Comparison of ENCODE assay signal across 13 cellular contexts in genomic region chr22:35315141-35315854, GRCh38. TPM values are rescaled to one million over a fixed set of nuclear protein-coding genes. Genes with fewer than 3 reads are reported as not detected.
DNase-seq lines count a peak whose midpoint lies in the region; ATAC-seq and TF ChIP-seq lines count a peak whose summit lies in the region.
"Had no signal": no experiment of that assay in that cellular context is flagged by ENCODE, and none has a peak within 500 bp of the region (broad histone marks: within the 10 kb centered on the region; RNA-seq: fewer than 3 reads in every experiment).

No MANE protein-coding gene starts in this region.

- in situ Hi-C loops in gastrocnemius medialis (cut with MboI; ENCODE audit: low sequenced_read_pairs in 4 of 4) = no loop called here

- TF ChIP-seq POLR2A in gastrocnemius medialis (IDR thresholded peaks at IDR 0.05) = no peak

- DNase-seq in CD4-positive, alpha-beta T cell = peak in 1 of 10 experiments; percentile 22
- peak; percentile 50 for DNase-seq in Right ventricle myocardium inferior (ENCODE audit: missing footprints)
- peak; percentile 60 to 89 for DNase-seq in gastrocnemius medialis
- DNase-seq in NCI-H1417 (lab: John Stamatoyannopoulos, UW) = no peak
- no peak for DNase-seq in iPS-NIHi11 (ENCODE audit: low spot score)
- DNase-seq: activated CD4-positive, alpha-beta T cell treated with anti-CD3 and anti-CD28 coated beads, Interleukin-2, amount 50 U/mL, for 1 hour; activated naive CD4-positive, alpha-beta T cell treated with anti-CD3 and anti-CD28 coated beads, Interleukin-2, amount 50 U/mL, for 16 hours; KG1; stimulated activated naive CD8-positive, alpha-beta T cell treated with anti-CD3 and anti-CD28 coated beads, Interleukin-15, Interleukin-2, amounts not matched to agents 100 U/mL and 50 U/mL, for 24 hours had no signal

- no peak overlapping the region for H3K27ac ChIP-seq in CD4-positive, alpha-beta T cell (ENCODE audit: low read depth, low read length)
- H3K27ac ChIP-seq in VCaP (peak overlapping the region; percentile 92), gastrocnemius medialis (peak overlapping the region; percentile 95 to 99 (median 97))

- peaks cover 76 to 83% of the 10 kb centered on the region in 2 donors for H3K4me1 ChIP-seq in gastrocnemius medialis

- peak overlapping the region; percentile 62 for H3K27ac Mint-ChIP-seq in CD4-positive, alpha-beta T cell

- peaks cover 49% of the 10 kb centered on the region for H3K4me1 Mint-ChIP-seq in CD4-positive, alpha-beta T cell (ENCODE audit: low read depth)

- H3K27me3 ChIP-seq in CD4-positive, alpha-beta T cell (ENCODE audit: control insufficient read depth, insufficient read depth, low read length) = no peaks in the 10 kb centered on the region
- no peaks in the 10 kb centered on the region for H3K27me3 ChIP-seq in gastrocnemius medialis

- H3K4me3 ChIP-seq in gastrocnemius medialis = peak overlapping the region; percentile 6 to 31 (median 24)
- H3K4me3 ChIP-seq: lung had no signal

- H3K9me3 ChIP-seq in CD4-positive, alpha-beta T cell (ENCODE audit: control insufficient read depth, low read length) = no peaks in the 10 kb centered on the region
- H3K9me3 ChIP-seq in gastrocnemius medialis = no peaks in the 10 kb centered on the region

- CTCF ChIA-PET in CD4-positive, alpha-beta T cell (lab: Charles Lee) = no interaction called here

- POLR2A ChIA-PET in CD4-positive, alpha-beta T cell (lab: Charles Lee) = no interaction called here

- peaks cover 22% of the 10 kb centered on the region for H3K36me3 Mint-ChIP-seq in CD4-positive, alpha-beta T cell (ENCODE audit: low read depth)

- H3K9me3 Mint-ChIP-seq in CD4-positive, alpha-beta T cell = no peaks in the 10 kb centered on the region

- peaks cover 0 to 30% of the 10 kb centered on the region in 2 donors for H3K36me3 ChIP-seq in gastrocnemius medialis

- intact Hi-C loops in CD4-positive, alpha-beta T cell (cut with DNase I, micrococcal nuclease) = no loop called here
- intact Hi-C loops in Right ventricle myocardium inferior (cut with DNase I) = no loop called here
- intact Hi-C loops in gastrocnemius medialis (cut with DNase I; ENCODE audit: low total_unique reads) = loop anchor here (10.0 kb wide), 2 partner anchors 530 to 1150 kb away; no protein-coding TSS in a partner anchor

- no peaks in the 10 kb centered on the region for H3K27me3 Mint-ChIP-seq in CD4-positive, alpha-beta T cell

- ATAC-seq in CD4-positive, alpha-beta T cell (ENCODE audit: poor library complexity) = no peak
- ATAC-seq in Right ventricle myocardium inferior = peak; percentile 23
- peak; percentile 4 to 18 for ATAC-seq in gastrocnemius medialis
- ATAC-seq in GM21717 (IDR thresholded peaks at IDR 0.05; ENCODE audit: unreplicated experiment) = no peak
- no peak for ATAC-seq in HG02938 (IDR thresholded peaks at IDR 0.05; ENCODE audit: unreplicated experiment)
- ATAC-seq: stimulated activated naive CD8-positive, alpha-beta T cell treated with anti-CD3 and anti-CD28 coated beads, Interleukin-15, Interleukin-2, amounts not matched to agents 100 U/mL and 50 U/mL, for 24 hours had no signal

- H3K4me3 Mint-ChIP-seq in CD4-positive, alpha-beta T cell = no peak overlapping the region

- no peak for TF ChIP-seq CTCF in CD4-positive, alpha-beta T cell (IDR thresholded peaks at IDR 0.05)
- TF ChIP-seq CTCF in VCaP (conservative IDR thresholded peaks at IDR 0.05) (no peak), gastrocnemius medialis (IDR thresholded peaks at IDR 0.05 in 4 of 5, conservative IDR thresholded peaks at IDR 0.05 in 1 of 5) (no peak)

RNA-seq across cellular contexts. Expression of gene TOM1, which starts 15.6 kb away (rescaled TPM):
- 100 to 1,000 TPM; 211 to 219 TPM for total RNA-seq in CD4-positive, alpha-beta T cell
- 62.5 TPM for total RNA-seq in Right ventricle myocardium inferior
- 100 to 1,000 TPM; 363 to 609 (median 425) TPM for total RNA-seq in gastrocnemius medialis

RNA-seq across cellular contexts. Expression of gene HMGXB4, which starts 58.0 kb away (rescaled TPM):
- 10 to 100 TPM; 41.4 to 44.1 TPM for total RNA-seq in CD4-positive, alpha-beta T cell
- total RNA-seq in Right ventricle myocardium inferior (9.4 TPM), gastrocnemius medialis (10 to 100 TPM in 3 of 4 donors, 1 to 10 TPM in 1; 8.3 to 19.2 (median 12.4) TPM)

Comparison
In these comparisons a context has a peak if more than half of its experiments do, and no peak if none do; other contexts are left out.
1. ATAC-seq: peak in Right ventricle myocardium inferior (single experiment) and gastrocnemius medialis (2 of 2); none in CD4-positive, alpha-beta T cell (single experiment), GM21717 (single experiment) and HG02938 (single experiment).
2. DNase-seq: peak in Right ventricle myocardium inferior (single experiment) and gastrocnemius medialis (2 of 2); none in NCI-H1417 (0 of 3) and iPS-NIHi11 (single experiment).